Comparison of ENCODE assay signal across 12 cellular contexts in genomic region chr4:132866616-132867015, GRCh38.
A peak's percentile ranks its signal among the peaks of the same experiment; 100 is the strongest.
DNase-seq lines count a peak whose midpoint lies in the region; ATAC-seq, FAIRE-seq and TF ChIP-seq lines count a peak whose summit lies in the region.
"Had no signal": no experiment of that assay in that cellular context is flagged by ENCODE, and none has a peak within 500 bp of the region (broad histone marks: within the 10 kb centered on the region; RNA-seq: fewer than 3 reads in every experiment).

No MANE protein-coding gene starts in this region.

- WGBS in H1 (ENCODE audit: extremely low coverage in 1 of 2, insufficient coverage in 1 of 2, insufficient read length in 1 of 2, insufficient replicate concordance in 2 of 2, low coverage in 1 of 2, low lambda C conversion rate in 2 of 2, missing lambda C conversion rate in 1 of 2), 2 experiments: 79% methylated on average over 4 of the region's 4 CpGs; no CpG with 5 or more reads in 1 of the 2 experiments
- WGBS in prostate gland: 81% methylated on average over 4 of the region's 4 CpGs

- no peak for TF ChIP-seq RAD21 in H1 (IDR thresholded peaks at IDR 0.05 in 1 of 2, conservative IDR thresholded peaks at IDR 0.05 in 1 of 2; ENCODE audit: low read depth in 2 of 2, low read length in 2 of 2)

- POLR2A ChIA-PET in H1 (lab: Charles Lee; ENCODE audit: partially characterized antibody): no interaction called here
- POLR2A ChIA-PET in CD4-positive, alpha-beta T cell (lab: Charles Lee): no interaction called here

- H3K36me3 Mint-ChIP-seq in GM23338 (ENCODE audit: low read depth): no peaks in the 10 kb centered on the region
- no peaks in the 10 kb centered on the region for H3K36me3 Mint-ChIP-seq in CD4-positive, alpha-beta T cell (ENCODE audit: low read depth)
- H3K36me3 Mint-ChIP-seq: CD14-positive monocyte; CD8-positive, alpha-beta memory T cell had no signal

- H4K8ac ChIP-seq in H1 (ENCODE audit: extremely low read depth, insufficient read depth, low read length): no peak overlapping the region

- no peak overlapping the region for H2BK15ac ChIP-seq in H1 (ENCODE audit: low read length)

- no peaks in the 10 kb centered on the region for H3K79me1 ChIP-seq in H1 (ENCODE audit: low read depth, low read length)

- TF ChIP-seq CTCF in GM23338 (conservative IDR thresholded peaks at IDR 0.05; ENCODE audit: low read depth in 2 of 2) (no peak), H1 (IDR thresholded peaks at IDR 0.05; ENCODE audit: control extremely low read depth in 1 of 3, insufficient read depth in 1 of 3, low read depth in 1 of 3, low read length in 3 of 3) (no peak), prostate gland (IDR thresholded peaks at IDR 0.05) (no peak)
- no peak for TF ChIP-seq CTCF in CD4-positive, alpha-beta T cell (IDR thresholded peaks at IDR 0.05)

- H3K27me3 ChIP-seq in GM23338 (ENCODE audit: insufficient read depth): no peaks in the 10 kb centered on the region
- H3K27me3 ChIP-seq in H1 (replicated peaks in 1 of 4; ENCODE audit: control insufficient read depth in 3 of 4, extremely low read depth in 1 of 4, insufficient read depth in 3 of 4, low read length in 3 of 4): no peaks in the 10 kb centered on the region
- no peaks in the 10 kb centered on the region for H3K27me3 ChIP-seq in CD4-positive, alpha-beta T cell (ENCODE audit: control insufficient read depth, insufficient read depth, low read length)
- no peaks in the 10 kb centered on the region for H3K27me3 ChIP-seq in prostate gland (replicated peaks; ENCODE audit: insufficient read depth)

- H3K4me3 ChIP-seq in GM23338: no peak overlapping the region
- H3K4me3 ChIP-seq in H1 (ENCODE audit: extremely low read depth in 1 of 4, insufficient read depth in 2 of 4, low read depth in 3 of 4, low read length in 4 of 4): no peak overlapping the region
- no peak overlapping the region for H3K4me3 ChIP-seq in prostate gland
- H3K4me3 ChIP-seq: K562 had no signal

- H3F3A ChIP-seq in GM23338 (replicated peaks; ENCODE audit: low read depth): no peaks in the 10 kb centered on the region

- H2BK120ac ChIP-seq in H1 (replicated peaks; ENCODE audit: low read depth, low read length): no peak overlapping the region

- no peak for TF ChIP-seq EP300 in H1 (IDR thresholded peaks at IDR 0.05; ENCODE audit: borderline replicate concordance in 1 of 2, low read depth in 2 of 2, low read length in 2 of 2)

- H2AFZ ChIP-seq in GM23338 (0 out of 2 replicates have a peak overlapping the region, but pooled peaks have one; percentile 32), H1 (ENCODE audit: low read length) (0 out of 2 replicates have a peak overlapping the region, but pooled peaks have one; percentile 0)

- FAIRE-seq in H1 (lab: Jason Lieb, UNC): no peak
- FAIRE-seq: H54, K562 had no signal

- no peak overlapping the region for H3K56ac ChIP-seq in H1 (replicated peaks; ENCODE audit: insufficient read length, low read depth, low read length)

- no peaks in the 10 kb centered on the region for H3K23me2 ChIP-seq in H1 (ENCODE audit: low read depth, low read length)

- H3K9me3 ChIP-seq in H1 (ENCODE audit: insufficient read depth in 2 of 2, low read depth in 1 of 2, low read length in 1 of 2) (no peaks in the 10 kb centered on the region), prostate gland (no peaks in the 10 kb centered on the region)
- H3K9me3 ChIP-seq in CD4-positive, alpha-beta T cell (ENCODE audit: control insufficient read depth, low read length): no peaks in the 10 kb centered on the region
- H3K9me3 ChIP-seq: Caco-2 had no signal

- H3K18ac ChIP-seq in H1 (ENCODE audit: extremely low read depth, low read length): no peak overlapping the region

- DNase-seq in GM23338 (ENCODE audit: low spot score) (no peak), H1 (ENCODE audit: low read depth in 1 of 2, low spot score in 2 of 2) (no peak), medulla oblongata (ENCODE audit: extremely low spot score) (peak; percentile 9), AG20443 (ENCODE audit: low spot score) (no peak), NCI-H774 (lab: John Stamatoyannopoulos, UW) (no peak), prostate gland (ENCODE audit: low spot score) (no peak)
- no peak for DNase-seq in CD4-positive, alpha-beta T cell
- DNase-seq: Caco-2; CD8-positive, alpha-beta memory T cell had no signal

- no peaks in the 10 kb centered on the region for H3K4me1 ChIP-seq in GM23338 (ENCODE audit: insufficient read depth)
- H3K4me1 ChIP-seq in H1 (replicated peaks in 1 of 4; ENCODE audit: control insufficient read depth in 3 of 4, insufficient read depth in 4 of 4, low read length in 3 of 4): no peaks in the 10 kb centered on the region
- no peaks in the 10 kb centered on the region for H3K4me1 ChIP-seq in prostate gland (replicated peaks)
- H3K4me1 ChIP-seq: Caco-2 had no signal

- no peak overlapping the region for H2BK5ac ChIP-seq in H1 (ENCODE audit: low read depth, low read length)

- no peak overlapping the region for H3K4me2 ChIP-seq in GM23338
- H3K4me2 ChIP-seq in H1 (ENCODE audit: insufficient read depth in 1 of 2, low read depth in 2 of 2, low read length in 2 of 2): no peak overlapping the region

- H3K9me2 ChIP-seq in GM23338 (ENCODE audit: insufficient read depth): 0 out of 2 replicates have a peak, but pooled peaks cover 6% of the 10 kb centered on the region

- no peak overlapping the region for H3K9ac ChIP-seq in H1 (replicated peaks in 1 of 4; ENCODE audit: extremely low read depth in 1 of 4, low read depth in 3 of 4, low read length in 3 of 4)

- no peak overlapping the region for H4K5ac ChIP-seq in H1 (ENCODE audit: insufficient read length, low read depth, low read length)

- CTCF ChIA-PET in H1 (lab: Charles Lee; ENCODE audit: partially characterized antibody): interaction anchor here (1.0 kb wide), 1 partner anchor 72 kb away, joined by 3 read pairs; no protein-coding TSS in a partner anchor
- CTCF ChIA-PET in CD4-positive, alpha-beta T cell (lab: Charles Lee): no interaction called here

- H3K9me3 Mint-ChIP-seq in GM23338: no peaks in the 10 kb centered on the region; the same call in 2 of the 3 replicates
- H3K9me3 Mint-ChIP-seq in CD4-positive, alpha-beta T cell: no peaks in the 10 kb centered on the region

- no peaks in the 10 kb centered on the region for H3K79me2 ChIP-seq in GM23338 (replicated peaks; ENCODE audit: insufficient read depth)
- H3K79me2 ChIP-seq in H1 (ENCODE audit: control insufficient read depth in 1 of 2, insufficient read depth in 2 of 2, low read length in 2 of 2): no peaks in the 10 kb centered on the region

- H2AK5ac ChIP-seq in H1 (ENCODE audit: low read depth, low read length): 0 out of 2 replicates have a peak overlapping the region, but pooled peaks have one; percentile 24

- no peak overlapping the region for H4K91ac ChIP-seq in H1 (replicated peaks; ENCODE audit: insufficient read length, low read length)

- H3K36me3 ChIP-seq in GM23338 (ENCODE audit: insufficient read depth): no peaks in the 10 kb centered on the region
- H3K36me3 ChIP-seq in H1 (ENCODE audit: control insufficient read depth in 2 of 4, insufficient read depth in 4 of 4, low read length in 3 of 4): no peaks in the 10 kb centered on the region
- no peaks in the 10 kb centered on the region for H3K36me3 ChIP-seq in prostate gland

- H3K4me1 Mint-ChIP-seq in GM23338: peaks cover 6% of the 10 kb centered on the region; the same call in 1 of the 3 replicates
- H3K4me1 Mint-ChIP-seq in CD4-positive, alpha-beta T cell (ENCODE audit: low read depth): no peaks in the 10 kb centered on the region
- H3K4me1 Mint-ChIP-seq: CD14-positive monocyte; CD8-positive, alpha-beta memory T cell had no signal

- no peak for TF ChIP-seq POLR2A in H1 (IDR thresholded peaks at IDR 0.05; ENCODE audit: control extremely low read depth in 1 of 2, low read depth in 2 of 2, low read length in 2 of 2)
- no peak for TF ChIP-seq POLR2A in prostate gland (IDR thresholded peaks at IDR 0.05)

- no peak overlapping the region for H3K27ac ChIP-seq in GM23338 (ENCODE audit: low read depth)
- no peak overlapping the region for H3K27ac ChIP-seq in H1 (ENCODE audit: low read depth, low read length)
- H3K27ac ChIP-seq in CD4-positive, alpha-beta T cell (ENCODE audit: low read depth, low read length): no peak overlapping the region
- no peak overlapping the region for H3K27ac ChIP-seq in prostate gland

- H3K4me3 Mint-ChIP-seq in GM23338: no peak overlapping the region
- H3K4me3 Mint-ChIP-seq in CD4-positive, alpha-beta T cell: no peak overlapping the region
- H3K4me3 Mint-ChIP-seq: CD14-positive monocyte; CD8-positive, alpha-beta memory T cell had no signal

- 0 out of 2 replicates have a peak overlapping the region, but pooled peaks have one; percentile 18 for H2BK20ac ChIP-seq in H1 (ENCODE audit: low read length)

- intact Hi-C loops in CD4-positive, alpha-beta T cell (cut with DNase I, micrococcal nuclease): no loop called here
- intact Hi-C loops in prostate gland (cut with DNase I): no loop called here

- no peak overlapping the region for H3K14ac ChIP-seq in H1 (ENCODE audit: insufficient read length)

- no peak for ATAC-seq in GM23338
- ATAC-seq in CD4-positive, alpha-beta T cell (ENCODE audit: poor library complexity): no peak
- ATAC-seq: K562 had no signal

- H4K20me1 ChIP-seq in GM23338 (replicated peaks; ENCODE audit: insufficient read depth): no peaks in the 10 kb centered on the region
- no peaks in the 10 kb centered on the region for H4K20me1 ChIP-seq in H1 (replicated peaks in 1 of 2; ENCODE audit: control insufficient read depth in 1 of 2, insufficient read depth in 2 of 2, low read length in 2 of 2)

- no peaks in the 10 kb centered on the region for H3K27me3 Mint-ChIP-seq in GM23338 (ENCODE audit: insufficient read depth, low read depth, poor library complexity)
- no peaks in the 10 kb centered on the region for H3K27me3 Mint-ChIP-seq in CD4-positive, alpha-beta T cell
- H3K27me3 Mint-ChIP-seq: CD8-positive, alpha-beta memory T cell had no signal

- no peak overlapping the region for H3K23ac ChIP-seq in H1 (ENCODE audit: insufficient read length)

- no peak overlapping the region for H3K27ac Mint-ChIP-seq in GM23338
- no peak overlapping the region for H3K27ac Mint-ChIP-seq in CD4-positive, alpha-beta T cell
- H3K27ac Mint-ChIP-seq: CD8-positive, alpha-beta memory T cell had no signal

- no peak overlapping the region for H2BK12ac ChIP-seq in H1 (ENCODE audit: low read depth, low read length)

- no peak overlapping the region for H3K4ac ChIP-seq in H1 (replicated peaks; ENCODE audit: insufficient read length, low read depth, low read length)

TF ChIP-seq in GM23338, 12 proteins besides CTCF, POLR2A, EP300 and RAD21 (continues in another document):
- TF ChIP-seq NANOG (IDR thresholded peaks at IDR 0.05; ENCODE audit: borderline replicate concordance): no peak

TF ChIP-seq in H1, 55 proteins besides CTCF, POLR2A, EP300 and RAD21 (continues in another document):
- TF ChIP-seq POU5F1 (IDR thresholded peaks at IDR 0.05; ENCODE audit: low read depth, low read length): no peak
- TF ChIP-seq FOSL1 (IDR thresholded peaks at IDR 0.05; ENCODE audit: insufficient read depth, low read depth, low read length): no peak
- TF ChIP-seq SP4 (IDR thresholded peaks at IDR 0.05; ENCODE audit: low read length): no peak
- TF ChIP-seq RNF2 (IDR thresholded peaks at IDR 0.05; ENCODE audit: borderline replicate concordance, low read depth, low read length, missing control alignments, poor library complexity, severe bottlenecking): no peak
- no peak for TF ChIP-seq TAF1 (IDR thresholded peaks at IDR 0.05; ENCODE audit: low read depth, low read length)
- no peak for TF ChIP-seq HDAC2 (IDR thresholded peaks at IDR 0.05; ENCODE audit: borderline replicate concordance in 1 of 2, low read depth in 2 of 2, low read length in 2 of 2)
